ENCODE assay signal across 1 cellular context in the genomic region with DNA sequence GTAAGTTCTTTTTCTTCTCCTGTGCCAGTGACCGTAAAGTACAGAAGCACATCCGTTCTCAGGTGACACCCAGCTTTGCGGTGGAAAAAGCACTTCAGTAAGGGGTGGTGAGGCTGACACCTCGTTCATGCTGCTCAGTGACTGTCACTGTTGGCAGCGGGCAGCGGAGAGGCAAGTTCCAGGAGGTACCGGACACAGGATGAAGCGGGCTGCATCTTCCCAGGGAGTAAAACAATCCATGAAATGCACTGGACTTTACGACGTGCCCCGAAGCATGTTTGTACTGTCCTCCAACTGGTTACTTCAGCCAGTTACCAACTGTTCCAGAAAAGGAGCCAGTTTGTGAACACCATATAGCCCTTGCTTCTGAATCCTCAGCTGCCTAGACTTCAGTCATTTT.
TF ChIP-seq lines count a peak whose summit lies in the region.

No MANE protein-coding gene starts in this region.

TF ChIP-seq in H1, 55 proteins besides CTCF, POLR2A, EP300 and RAD21:
- no peak for TF ChIP-seq GTF2F1 (IDR thresholded peaks at IDR 0.05; ENCODE audit: borderline replicate concordance, low read depth, low read length)
- no peak for TF ChIP-seq RXRA (IDR thresholded peaks at IDR 0.05; ENCODE audit: insufficient read depth, low read depth, low read length)
- TF ChIP-seq HDAC2 (IDR thresholded peaks at IDR 0.05; ENCODE audit: borderline replicate concordance in 1 of 2, low read depth in 2 of 2, low read length in 2 of 2) = no peak
- TF ChIP-seq EGR1 (IDR thresholded peaks at IDR 0.05; ENCODE audit: borderline replicate concordance, low read depth, low read length) = no peak
- no peak for TF ChIP-seq CHD2 (IDR thresholded peaks at IDR 0.05; ENCODE audit: low read length)
- TF ChIP-seq ATF3 (IDR thresholded peaks at IDR 0.05; ENCODE audit: insufficient read depth, low read depth, low read length) = no peak
- TF ChIP-seq JUND (IDR thresholded peaks at IDR 0.05; ENCODE audit: low read length) = no peak
- no peak for TF ChIP-seq POU5F1 (IDR thresholded peaks at IDR 0.05; ENCODE audit: low read depth, low read length)
- TF ChIP-seq SIN3A (conservative IDR thresholded peaks at IDR 0.05 in 1 of 2, IDR thresholded peaks at IDR 0.05 in 1 of 2; ENCODE audit: low read depth in 1 of 2, low read length in 2 of 2) = no peak
- no peak for TF ChIP-seq TCF12 (IDR thresholded peaks at IDR 0.05; ENCODE audit: low read depth, low read length)
